ENCODE assay signal across 34 cellular contexts in the genomic region with DNA sequence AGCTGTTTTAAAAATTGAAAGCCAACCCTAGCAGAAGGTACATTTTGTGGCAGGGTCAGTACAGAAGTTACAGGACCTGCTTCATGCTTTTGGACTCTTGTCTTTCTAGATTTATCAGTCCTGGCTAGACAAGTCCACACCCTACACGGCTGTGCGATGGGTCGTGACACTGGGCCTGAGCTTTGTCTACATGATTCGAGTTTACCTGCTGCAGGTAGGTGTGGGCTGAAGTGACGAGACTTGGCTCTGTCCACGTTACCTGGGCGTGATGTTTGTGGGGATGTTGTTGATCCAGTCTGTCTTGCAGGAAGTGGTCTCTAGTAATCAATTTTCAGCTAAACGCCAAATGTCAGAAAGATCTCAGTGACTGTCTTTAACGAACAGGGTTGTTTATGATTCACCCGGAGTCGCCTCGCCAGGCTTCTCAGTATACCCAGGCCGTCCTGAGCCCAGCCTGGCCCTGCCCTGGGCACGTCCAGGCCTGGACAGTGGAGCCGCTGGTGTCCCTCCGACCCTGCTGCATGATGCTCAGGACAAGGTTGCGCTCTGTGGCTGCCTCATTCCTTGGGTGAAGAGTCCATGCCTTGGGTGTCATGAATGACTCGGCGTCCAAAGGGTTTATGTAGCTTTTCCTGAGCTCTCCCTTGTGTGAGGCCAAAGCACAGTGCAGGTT. TPM values are rescaled to one million over a fixed set of nuclear protein-coding genes. Genes with fewer than 3 reads are reported as not detected.
DNase-seq lines count a peak whose midpoint lies in the region; ATAC-seq, FAIRE-seq and TF ChIP-seq lines count a peak whose summit lies in the region.
"Had no signal": no experiment of that assay in that cellular context is flagged by ENCODE, and none has a peak within 500 bp of the region (broad histone marks: within the 10 kb centered on the region; RNA-seq: fewer than 3 reads in every experiment).

No MANE protein-coding gene starts in this region.

- ATAC-seq in GM12878 (no peak), GM21367 (IDR thresholded peaks at IDR 0.05; ENCODE audit: unreplicated experiment) (no peak)
- no peak for ATAC-seq in naive thymus-derived CD4-positive, alpha-beta T cell
- ATAC-seq: A549; activated CD4-positive, CD25-positive, alpha-beta regulatory T cell treated with anti-CD3 and anti-CD28 coated beads, Interleukin-2, amount 50 U/mL, for 24 hours; heart right ventricle; left ventricle myocardium superior; natural killer cell; Right ventricle myocardium inferior; stimulated activated memory B cell treated with anti-CD40 and anti-IgM and Interleukin-4, amounts not matched to agents 10 μg/mL and 1 μg/mL and 100 μg/mL, for 72 hours had no signal

- no peak overlapping the region for H3K4me3 Mint-ChIP-seq in activated naive CD4-positive, alpha-beta T cell treated with anti-CD3 and anti-CD28 coated beads, Interleukin-2, amount 50 U/mL, for 24 hours
- H3K4me3 Mint-ChIP-seq in activated naive CD4-positive, alpha-beta T cell treated with anti-CD3 and anti-CD28 coated beads, Interleukin-2, amount 10 ng/mL, durations not matched to agents 7 days and 5 days: no peak overlapping the region
- no peak overlapping the region for H3K4me3 Mint-ChIP-seq in naive thymus-derived CD4-positive, alpha-beta T cell
- no peak overlapping the region for H3K4me3 Mint-ChIP-seq in activated CD4-positive, alpha-beta memory T cell treated with anti-CD3 and anti-CD28 coated beads for 36 hours
- H3K4me3 Mint-ChIP-seq: central memory CD8-positive, alpha-beta T cell; endodermal cell; mesothelial cell of epicardium; natural killer cell; stimulated activated memory B cell treated with anti-CD40 and anti-IgM and Interleukin-4, amounts not matched to agents 10 μg/mL and 1 μg/mL and 100 μg/mL, for 72 hours had no signal

- in situ Hi-C loops in GM12878 (cut with MboI) (no loop called here), GM23248 (cut with MboI) (no loop called here)

- H3K36me3 ChIP-seq in GM12878 (ENCODE audit: control insufficient read depth in 2 of 2, insufficient read depth in 2 of 2, low read length in 1 of 2): peaks cover 15 to 29% of the 10 kb centered on the region in 2 experiments
- H3K36me3 ChIP-seq in naive thymus-derived CD4-positive, alpha-beta T cell (ENCODE audit: control insufficient read depth in 2 of 3, insufficient read depth in 3 of 3, low read length in 3 of 3): peaks cover 12 to 82% (median 25%) of the 10 kb centered on the region in 3 experiments
- peaks cover 27% of the 10 kb centered on the region; the same call in 1 of the 2 replicates for H3K36me3 ChIP-seq in GM23248 (ENCODE audit: low read depth)

- H2AFZ ChIP-seq in GM12878 (ENCODE audit: control insufficient read depth, low read depth, low read length) (no peak overlapping the region), GM23248 (no peak overlapping the region)
- H2AFZ ChIP-seq: PC-9 had no signal

- peaks cover 9% of the 10 kb centered on the region for H3K4me1 ChIP-seq in GM12878 (ENCODE audit: control insufficient read depth, insufficient read depth, low read length)
- peaks cover 23 to 27% of the 10 kb centered on the region in 2 donors for H3K4me1 ChIP-seq in naive thymus-derived CD4-positive, alpha-beta T cell (ENCODE audit: control insufficient read depth in 2 of 2, insufficient read depth in 2 of 2, low read length in 2 of 2)
- peaks cover 11% of the 10 kb centered on the region for H3K4me1 ChIP-seq in GM23248 (ENCODE audit: insufficient read depth)

- no peaks in the 10 kb centered on the region for H3K27me3 ChIP-seq in GM12878 (replicated peaks in 1 of 2; ENCODE audit: control insufficient read depth in 2 of 2, insufficient read depth in 2 of 2, low read length in 1 of 2)
- H3K27me3 ChIP-seq in naive thymus-derived CD4-positive, alpha-beta T cell (ENCODE audit: control insufficient read depth in 2 of 2, insufficient read depth in 2 of 2, low read length in 2 of 2): no peaks in the 10 kb centered on the region
- no peaks in the 10 kb centered on the region for H3K27me3 ChIP-seq in GM23248 (replicated peaks; ENCODE audit: insufficient read depth)
- H3K27me3 ChIP-seq: heart right ventricle had no signal

- no peak overlapping the region for H3K27ac ChIP-seq in GM12878 (ENCODE audit: control insufficient read depth, insufficient read depth)
- H3K27ac ChIP-seq in naive thymus-derived CD4-positive, alpha-beta T cell (ENCODE audit: low read depth, low read length): peak overlapping the region; percentile 36
- H3K27ac ChIP-seq in coronary artery: no peak overlapping the region
- no peak overlapping the region for H3K27ac ChIP-seq in GM23248
- H3K27ac ChIP-seq: A549, heart right ventricle, KMS-11, PC-9 had no signal

- peaks cover 14% of the 10 kb centered on the region for H3F3A ChIP-seq in GM23248 (ENCODE audit: insufficient read depth)

- RAD21 ChIA-PET in GM12878 (lab: Charles Lee; ENCODE audit: unreplicated experiment): no interaction called here

- no peaks in the 10 kb centered on the region for H3K9me3 ChIP-seq in GM12878 (replicated peaks; ENCODE audit: control insufficient read depth, insufficient read depth, low read length)
- no peaks in the 10 kb centered on the region for H3K9me3 ChIP-seq in naive thymus-derived CD4-positive, alpha-beta T cell (ENCODE audit: control insufficient read depth in 2 of 3, low read length in 3 of 3)
- H3K9me3 ChIP-seq in GM23248 (ENCODE audit: low read depth): no peaks in the 10 kb centered on the region
- H3K9me3 ChIP-seq: A549, heart right ventricle, SK-N-SH had no signal

- DNase-seq in activated naive CD4-positive, alpha-beta T cell treated with anti-CD3 and anti-CD28 coated beads, Interleukin-2, amount 10 ng/mL, durations not matched to agents 7 days and 5 days: no peak
- DNase-seq in GM12878 (ENCODE audit: low read depth, low spot score) (no peak), coronary artery (ENCODE audit: low spot score) (no peak), GM23248 (no peak)
- DNase-seq in naive thymus-derived CD4-positive, alpha-beta T cell: no peak
- DNase-seq in activated CD4-positive, alpha-beta memory T cell treated with anti-CD3 and anti-CD28 coated beads for 36 hours: no peak
- DNase-seq: activated CD4-positive, alpha-beta T cell treated with anti-CD3 and anti-CD28 coated beads, Interleukin-2, amount 50 U/mL, for 4 hours; activated CD8-positive, alpha-beta memory T cell treated with anti-CD3 and anti-CD28 coated beads, Interleukin-2, amount 50 U/mL, for 4 hours; CD8-positive, alpha-beta memory T cell; dermis blood vessel endothelial cell; endodermal cell; heart right ventricle; left ventricle myocardium superior; natural killer cell; NCI-H2029 treated with DMSO at 0.1 percent for 48 hours; NCI-H2227 treated with DMSO at 0.1 percent for 48 hours; NCI-H526; NK-92 treated with Interleukin-12 subunit alpha and Interleukin-12 subunit beta, amount 100 ng/mL, for 24 hours; SK-N-SH had no signal

- no peaks in the 10 kb centered on the region for H3K9me2 ChIP-seq in GM23248 (ENCODE audit: insufficient read depth)
- H3K9me2 ChIP-seq: SK-N-SH had no signal

- FAIRE-seq in GM12878 (lab: Jason Lieb, UNC): no peak
- FAIRE-seq: A549, frontal cortex, GM18507, H54, keratinocyte had no signal

- TF ChIP-seq RAD21 in GM12878 (IDR thresholded peaks at IDR 0.05; ENCODE audit: insufficient read depth, low read depth, low read length): no peak

- peaks cover 10% of the 10 kb centered on the region for H3K36me3 Mint-ChIP-seq in activated naive CD4-positive, alpha-beta T cell treated with anti-CD3 and anti-CD28 coated beads, Interleukin-2, amount 50 U/mL, for 24 hours
- H3K36me3 Mint-ChIP-seq in activated naive CD4-positive, alpha-beta T cell treated with anti-CD3 and anti-CD28 coated beads, Interleukin-2, amount 10 ng/mL, durations not matched to agents 7 days and 5 days: peaks cover 67% of the 10 kb centered on the region
- peaks cover 4 to 50% (median 16%) of the 10 kb centered on the region in 5 donors for H3K36me3 Mint-ChIP-seq in naive thymus-derived CD4-positive, alpha-beta T cell
- peaks cover 58% of the 10 kb centered on the region for H3K36me3 Mint-ChIP-seq in activated CD4-positive, alpha-beta memory T cell treated with anti-CD3 and anti-CD28 coated beads for 36 hours
- H3K36me3 Mint-ChIP-seq: natural killer cell had no signal

- H3K4me3 ChIP-seq in GM12878 (no peak overlapping the region), coronary artery (no peak overlapping the region), GM23248 (no peak overlapping the region)
- no peak overlapping the region for H3K4me3 ChIP-seq in naive thymus-derived CD4-positive, alpha-beta T cell (ENCODE audit: low read length)
- H3K4me3 ChIP-seq: A549, heart right ventricle, PC-9 had no signal

- no peak for TF ChIP-seq EP300 in GM12878 (IDR thresholded peaks at IDR 0.05; ENCODE audit: borderline replicate concordance in 1 of 2, control insufficient read depth in 1 of 2, low read depth in 2 of 2, low read length in 2 of 2)

- BruUV-seq in GM12878 (replicated peaks; lab: Mats Ljungman, UMichigan): no TSS peak

- H3K4me2 ChIP-seq in GM12878 (ENCODE audit: control insufficient read depth, insufficient read depth) (no peak overlapping the region), GM23248 (ENCODE audit: unreplicated experiment) (no peak overlapping the region)
- H3K4me2 ChIP-seq: A549, KMS-11, PC-9, SK-N-SH had no signal

- H3K4me1 Mint-ChIP-seq in activated naive CD4-positive, alpha-beta T cell treated with anti-CD3 and anti-CD28 coated beads, Interleukin-2, amount 50 U/mL, for 24 hours: peaks cover 43% of the 10 kb centered on the region
- H3K4me1 Mint-ChIP-seq in activated naive CD4-positive, alpha-beta T cell treated with anti-CD3 and anti-CD28 coated beads, Interleukin-2, amount 10 ng/mL, durations not matched to agents 7 days and 5 days: peaks cover 43% of the 10 kb centered on the region
- peaks cover 23 to 59% (median 48%) of the 10 kb centered on the region in 7 donors for H3K4me1 Mint-ChIP-seq in naive thymus-derived CD4-positive, alpha-beta T cell
- peaks cover 33% of the 10 kb centered on the region for H3K4me1 Mint-ChIP-seq in activated CD4-positive, alpha-beta memory T cell treated with anti-CD3 and anti-CD28 coated beads for 36 hours (ENCODE audit: low read depth)

- H3K27ac Mint-ChIP-seq in activated naive CD4-positive, alpha-beta T cell treated with anti-CD3 and anti-CD28 coated beads, Interleukin-2, amount 50 U/mL, for 24 hours: peak overlapping the region; percentile 73
- H3K27ac Mint-ChIP-seq in activated naive CD4-positive, alpha-beta T cell treated with anti-CD3 and anti-CD28 coated beads, Interleukin-2, amount 10 ng/mL, durations not matched to agents 7 days and 5 days: no peak overlapping the region
- H3K27ac Mint-ChIP-seq in naive thymus-derived CD4-positive, alpha-beta T cell: peak overlapping the region in 1 of 9 donors; percentile 36
- H3K27ac Mint-ChIP-seq in activated CD4-positive, alpha-beta memory T cell treated with anti-CD3 and anti-CD28 coated beads for 36 hours: no peak overlapping the region
- H3K27ac Mint-ChIP-seq: activated T-helper 2 cell treated with anti-CD3 and anti-CD28 coated beads, Interferon-gamma antibody, Interleukin-2, Interleukin-4, amounts not matched to agents 10 μg/mL and 5 μg/mL and 100 μg/mL, durations not matched to agents 14 hours and 24 hours and 36 hours; endodermal cell; mesothelial cell of epicardium; stimulated activated memory B cell treated with anti-CD40 and anti-IgM and Interleukin-4, amounts not matched to agents 10 μg/mL and 1 μg/mL and 100 μg/mL, for 72 hours had no signal

- CTCF ChIA-PET in activated naive CD4-positive, alpha-beta T cell treated with anti-CD3 and anti-CD28 coated beads, Interleukin-2, amount 10 ng/mL, durations not matched to agents 7 days and 5 days (lab: Charles Lee): no interaction called here
- CTCF ChIA-PET in GM12878 (lab: Yijun Ruan, JAX): interaction anchor here (1.1 kb wide), 1 partner anchor 202 kb away, joined by 4 read pairs; a partner anchor contains a TSS
- CTCF ChIA-PET in naive thymus-derived CD4-positive, alpha-beta T cell (lab: Charles Lee): interaction anchor here (1.3 kb wide), 1 partner anchor 202 kb away, joined by 3 read pairs; a partner anchor contains a TSS
- CTCF ChIA-PET in activated CD4-positive, alpha-beta memory T cell treated with anti-CD3 and anti-CD28 coated beads for 36 hours (lab: Charles Lee): no interaction called here

- no peaks in the 10 kb centered on the region for H3K27me3 Mint-ChIP-seq in activated naive CD4-positive, alpha-beta T cell treated with anti-CD3 and anti-CD28 coated beads, Interleukin-2, amount 50 U/mL, for 24 hours
- H3K27me3 Mint-ChIP-seq in activated naive CD4-positive, alpha-beta T cell treated with anti-CD3 and anti-CD28 coated beads, Interleukin-2, amount 10 ng/mL, durations not matched to agents 7 days and 5 days: no peaks in the 10 kb centered on the region
- H3K27me3 Mint-ChIP-seq in naive thymus-derived CD4-positive, alpha-beta T cell: no peaks in the 10 kb centered on the region
- no peaks in the 10 kb centered on the region for H3K27me3 Mint-ChIP-seq in activated CD4-positive, alpha-beta memory T cell treated with anti-CD3 and anti-CD28 coated beads for 36 hours
- H3K27me3 Mint-ChIP-seq: CD8-positive, alpha-beta memory T cell; central memory CD8-positive, alpha-beta T cell; stimulated activated memory B cell treated with anti-CD40 and anti-IgM and Interleukin-4, amounts not matched to agents 10 μg/mL and 1 μg/mL and 100 μg/mL, for 72 hours had no signal

- no peaks in the 10 kb centered on the region for H3K9me3 Mint-ChIP-seq in activated naive CD4-positive, alpha-beta T cell treated with anti-CD3 and anti-CD28 coated beads, Interleukin-2, amount 50 U/mL, for 24 hours
- peaks cover 3% of the 10 kb centered on the region for H3K9me3 Mint-ChIP-seq in activated naive CD4-positive, alpha-beta T cell treated with anti-CD3 and anti-CD28 coated beads, Interleukin-2, amount 10 ng/mL, durations not matched to agents 7 days and 5 days
- H3K9me3 Mint-ChIP-seq in naive thymus-derived CD4-positive, alpha-beta T cell: no peaks in the 10 kb centered on the region
- H3K9me3 Mint-ChIP-seq in activated CD4-positive, alpha-beta memory T cell treated with anti-CD3 and anti-CD28 coated beads for 36 hours: no peaks in the 10 kb centered on the region
- H3K9me3 Mint-ChIP-seq: activated T-helper 2 cell treated with anti-CD3 and anti-CD28 coated beads, Interferon-gamma antibody, Interleukin-2, Interleukin-4, amounts not matched to agents 10 μg/mL and 5 μg/mL and 100 μg/mL, durations not matched to agents 14 hours and 24 hours and 36 hours; CD8-positive, alpha-beta memory T cell; central memory CD8-positive, alpha-beta T cell; endodermal cell; mesothelial cell of epicardium; natural killer cell; stimulated activated memory B cell treated with anti-CD40 and anti-IgM and Interleukin-4, amounts not matched to agents 10 μg/mL and 1 μg/mL and 100 μg/mL, for 72 hours had no signal

- H3K9ac ChIP-seq in GM12878 (ENCODE audit: control insufficient read depth, insufficient read depth, low read length) (no peak overlapping the region), GM23248 (no peak overlapping the region)
- H3K9ac ChIP-seq: KMS-11, SK-N-SH had no signal

- SMC1A ChIA-PET in GM12878 (lab: Charles Lee; ENCODE audit: uncharacterized antibody, unreplicated experiment): no interaction called here

- intact Hi-C loops in GM12878 (cut with micrococcal nuclease; ENCODE audit: unreplicated experiment): no loop called here
- intact Hi-C loops in naive thymus-derived CD4-positive, alpha-beta T cell (cut with micrococcal nuclease): no loop called here
- intact Hi-C loops in activated CD4-positive, alpha-beta memory T cell treated with anti-CD3 and anti-CD28 coated beads for 36 hours (cut with micrococcal nuclease): no loop called here

- 97% methylated on average over 19 of the region's 19 CpGs for WGBS in GM12878 (ENCODE audit: insufficient coverage, insufficient replicate concordance, low lambda C conversion rate, missing lambda C conversion rate)
- 95% methylated on average over 19 of the region's 19 CpGs for WGBS in GM23248 (ENCODE audit: low coverage in 1 of 2, low lambda C conversion rate in 2 of 2, missing lambda C conversion rate in 2 of 2), 2 experiments

- H3K79me2 ChIP-seq in GM12878 (ENCODE audit: control insufficient read depth, insufficient read depth, low read length) (peaks cover 31% of the 10 kb centered on the region), GM23248 (ENCODE audit: insufficient read depth) (peaks cover 96% of the 10 kb centered on the region)

- TF ChIP-seq POLR2A in GM12878 (IDR thresholded peaks at IDR 0.05; ENCODE audit: low read depth, low read length): peak; percentile 56; the same call in 1 of the 2 replicates

- no peaks in the 10 kb centered on the region for H4K20me1 ChIP-seq in GM12878 (ENCODE audit: control insufficient read depth, insufficient read depth)
- no peaks in the 10 kb centered on the region for H4K20me1 ChIP-seq in GM23248 (ENCODE audit: insufficient read depth)

- POLR2A ChIA-PET in GM12878 (lab: Charles Lee): no interaction called here
- POLR2A ChIA-PET in naive thymus-derived CD4-positive, alpha-beta T cell (lab: Charles Lee): no interaction called here
- POLR2A ChIA-PET in activated CD4-positive, alpha-beta memory T cell treated with anti-CD3 and anti-CD28 coated beads for 36 hours (lab: Charles Lee): no interaction called here

- no peak for TF ChIP-seq CTCF in GM12878 (IDR thresholded peaks at IDR 0.05 in 2 of 3, conservative IDR thresholded peaks at IDR 0.05 in 1 of 3; ENCODE audit: control insufficient read depth in 2 of 3, extremely low read depth in 1 of 3, insufficient read depth in 1 of 3, low read depth in 3 of 3, low read length in 3 of 3)
- no peak for TF ChIP-seq CTCF in coronary artery (IDR thresholded peaks at IDR 0.05)

RNA-seq across cellular contexts. Expression of a gene that starts 5.5 kb away (rescaled TPM):
- 63.7 and 66.3 TPM in 2 replicates for total RNA-seq in GM12878 (2013; cell fraction: nucleolus; rRNA removed)
- total RNA-seq in GM12878 (2014; rRNA removed): 82.1 and 105 TPM in 2 replicates
- 80.8 and 84.8 TPM in 2 replicates for total RNA-seq in GM12878 (2014; rRNA removed; fragmentation: Illumina TruSeq; extraction: Trizol)
- 145 and 149 TPM in 2 replicates for total RNA-seq in GM12878 (2021)
- 26.0 TPM for polyA plus RNA-seq in GM12878 (2011; ENCODE audit: low read depth)
- polyA plus RNA-seq in GM12878 (2011; rRNA removed): 194 and 216 TPM in 2 replicates
- polyA plus RNA-seq in GM12878 (2011; cell fraction: cytosol; rRNA removed): 152 and 242 TPM in 2 replicates
- polyA plus RNA-seq in GM12878 (2011; cell fraction: nucleus; rRNA removed): 185 and 207 TPM in 2 replicates
- 81.4 and 94.1 TPM in 2 replicates for polyA plus RNA-seq in GM12878 (2012)
- polyA plus RNA-seq in GM12878 (2014; fragmentation: Illumina TruSeq; extraction: Trizol): 172 and 189 TPM in 2 replicates
- polyA plus RNA-seq in GM12878 (2014; fragmentation: Nextera tagmentation; extraction: Ambion mirVana): 10 to 100 TPM; 29.2 to 48.5 TPM
- polyA plus RNA-seq in GM12878 (2014; rRNA removed): 105 and 124 TPM in 2 replicates
- 100 to 1,000 TPM; 268 to 274 TPM for polyA plus RNA-seq in GM12878 (2016; fragmentation: Nextera tagmentation; extraction: Ambion mirVana)
- polyA minus RNA-seq in GM12878 (2011; rRNA and poly(A)+ RNA removed): 151 and 226 TPM in 2 replicates
- 29.3 and 33.4 TPM in 2 replicates for polyA minus RNA-seq in GM12878 (2011; cell fraction: cytosol; rRNA and poly(A)+ RNA removed)
- polyA minus RNA-seq in GM12878 (2011; cell fraction: nucleus; rRNA and poly(A)+ RNA removed): 18.0 and 21.5 TPM in 2 replicates
- 100 to 1,000 TPM in 3 of 5 experiments, 10 to 100 TPM in 2; 71.0 to 150 (median 136) TPM for total RNA-seq in naive thymus-derived CD4-positive, alpha-beta T cell
- polyA plus RNA-seq in naive thymus-derived CD4-positive, alpha-beta T cell: 100 to 1,000 TPM; 110 to 116 TPM
- total RNA-seq in activated CD4-positive, alpha-beta memory T cell treated with anti-CD3 and anti-CD28 coated beads for 36 hours: 100 to 1,000 TPM; 148 to 154 TPM
- 69.7 and 135 TPM in 2 replicates for total RNA-seq in GM23248 (2014; rRNA removed; shearing (Covaris generic))
- polyA plus RNA-seq in GM23248 (2016; fragmentation: Nextera tagmentation; extraction: Ambion mirVana): 328 and 331 TPM in 2 replicates

RNA-seq across cellular contexts. Expression of a gene that starts 5.8 kb away (rescaled TPM):
- 60.7 and 66.2 TPM in 2 replicates for total RNA-seq in GM12878 (2013; cell fraction: nucleolus; rRNA removed)
- 7.9 and 8.7 TPM in 2 replicates for total RNA-seq in GM12878 (2014; rRNA removed)
- 4.4 and 5.2 TPM in 2 replicates for total RNA-seq in GM12878 (2014; rRNA removed; fragmentation: Illumina TruSeq; extraction: Trizol)
- 5.8 and 7.4 TPM in 2 replicates for total RNA-seq in GM12878 (2021)
- polyA plus RNA-seq in GM12878 (2011; ENCODE audit: low read depth): 2.5 TPM
- 2.3 and 3.5 TPM in 2 replicates for polyA plus RNA-seq in GM12878 (2011; rRNA removed)
- polyA plus RNA-seq in GM12878 (2011; cell fraction: cytosol; rRNA removed): 3.2 and 3.6 TPM in 2 replicates
- polyA plus RNA-seq in GM12878 (2011; cell fraction: nucleus; rRNA removed): 8.8 and 10.2 TPM in 2 replicates
- 4.5 and 5.2 TPM in 2 replicates for polyA plus RNA-seq in GM12878 (2012)
- polyA plus RNA-seq in GM12878 (2014; fragmentation: Illumina TruSeq; extraction: Trizol): 1.7 and 2.0 TPM in 2 replicates
- 1 to 10 TPM in 1 of 2 experiments, under 1 TPM in 1; 0.76 to 1.8 TPM for polyA plus RNA-seq in GM12878 (2014; fragmentation: Nextera tagmentation; extraction: Ambion mirVana)
- polyA plus RNA-seq in GM12878 (2014; rRNA removed): 6.8 and 7.7 TPM in 2 replicates
- polyA plus RNA-seq in GM12878 (2016; fragmentation: Nextera tagmentation; extraction: Ambion mirVana): 1 to 10 TPM; 5.7 to 7.3 TPM
- 5.5 and 7.8 TPM in 2 replicates for polyA minus RNA-seq in GM12878 (2011; rRNA and poly(A)+ RNA removed)
- polyA minus RNA-seq in GM12878 (2011; cell fraction: cytosol; rRNA and poly(A)+ RNA removed): 1.9 and 2.1 TPM in 2 replicates
- polyA minus RNA-seq in GM12878 (2011; cell fraction: nucleus; rRNA and poly(A)+ RNA removed): 6.2 and 9.4 TPM in 2 replicates
- total RNA-seq in naive thymus-derived CD4-positive, alpha-beta T cell: 10 to 100 TPM in 3 of 5 experiments, 1 to 10 TPM in 2; 8.5 to 16.4 (median 11.2) TPM
- 1 to 10 TPM; 5.0 to 5.3 TPM for polyA plus RNA-seq in naive thymus-derived CD4-positive, alpha-beta T cell
- 1 to 10 TPM; 5.4 to 6.3 TPM for total RNA-seq in activated CD4-positive, alpha-beta memory T cell treated with anti-CD3 and anti-CD28 coated beads for 36 hours
- total RNA-seq in GM23248 (2014; rRNA removed; shearing (Covaris generic)): 6.3 and 8.8 TPM in 2 replicates
- 5.5 and 7.2 TPM in 2 replicates for polyA plus RNA-seq in GM23248 (2016; fragmentation: Nextera tagmentation; extraction: Ambion mirVana)

RNA-seq across cellular contexts. Expression of a gene that starts 15.2 kb away (rescaled TPM):
- total RNA-seq in GM12878 (2013; cell fraction: nucleolus; rRNA removed): 11.8 and 15.1 TPM in 2 replicates
- 23.7 and 24.9 TPM in 2 replicates for total RNA-seq in GM12878 (2014; rRNA removed)
- total RNA-seq in GM12878 (2014; rRNA removed; fragmentation: Illumina TruSeq; extraction: Trizol): 7.4 TPM in 2 replicates
- total RNA-seq in GM12878 (2021): 16.4 and 16.8 TPM in 2 replicates
- polyA plus RNA-seq in GM12878 (2011; ENCODE audit: low read depth): 4.1 TPM
- polyA plus RNA-seq in GM12878 (2011; rRNA removed): 4.3 and 6.1 TPM in 2 replicates
- polyA plus RNA-seq in GM12878 (2011; cell fraction: cytosol; rRNA removed): 8.3 and 11.2 TPM in 2 replicates
- polyA plus RNA-seq in GM12878 (2011; cell fraction: nucleus; rRNA removed): 21.3 and 22.1 TPM in 2 replicates
- polyA plus RNA-seq in GM12878 (2012): 10.0 and 13.2 TPM in 2 replicates
- polyA plus RNA-seq in GM12878 (2014; fragmentation: Illumina TruSeq; extraction: Trizol): 3.8 and 5.6 TPM in 2 replicates
- polyA plus RNA-seq in GM12878 (2014; fragmentation: Nextera tagmentation; extraction: Ambion mirVana): under 1 TPM in 1 of 2 experiments, not detected in 1; 0.24 TPM
- polyA plus RNA-seq in GM12878 (2014; rRNA removed): 19.4 and 20.8 TPM in 2 replicates
- polyA plus RNA-seq in GM12878 (2016; fragmentation: Nextera tagmentation; extraction: Ambion mirVana): 10 to 100 TPM; 18.9 to 19.7 TPM
- 3.0 and 5.2 TPM in 2 replicates for polyA minus RNA-seq in GM12878 (2011; rRNA and poly(A)+ RNA removed)
- polyA minus RNA-seq in GM12878 (2011; cell fraction: cytosol; rRNA and poly(A)+ RNA removed): 2.9 and 3.4 TPM in 2 replicates
- polyA minus RNA-seq in GM12878 (2011; cell fraction: nucleus; rRNA and poly(A)+ RNA removed): 3.9 and 5.9 TPM in 2 replicates
- total RNA-seq in naive thymus-derived CD4-positive, alpha-beta T cell: 10 to 100 TPM in 4 of 5 experiments, 1 to 10 TPM in 1; 8.7 to 14.9 (median 12.3) TPM
- polyA plus RNA-seq in naive thymus-derived CD4-positive, alpha-beta T cell: 10 to 100 TPM in 1 of 2 donors, 1 to 10 TPM in 1; 9.1 to 10.4 TPM
- total RNA-seq in activated CD4-positive, alpha-beta memory T cell treated with anti-CD3 and anti-CD28 coated beads for 36 hours: 10 to 100 TPM; 14.8 to 15.4 TPM
- 51.3 and 59.1 TPM in 2 replicates for total RNA-seq in GM23248 (2014; rRNA removed; shearing (Covaris generic))
- polyA plus RNA-seq in GM23248 (2016; fragmentation: Nextera tagmentation; extraction: Ambion mirVana): 24.7 and 29.1 TPM in 2 replicates

Comparison
In these comparisons a context has a peak if more than half of its experiments do, and no peak if none do; other contexts are left out.
1. CTCF ChIA-PET loops: an anchor here in GM12878 (1.1 kb wide) and naive thymus-derived CD4-positive, alpha-beta T cell (1.3 kb wide); none called in activated naive CD4-positive, alpha-beta T cell treated with anti-CD3 and anti-CD28 coated beads, Interleukin-2, amount 10 ng/mL, durations not matched to agents 7 days and 5 days and activated CD4-positive, alpha-beta memory T cell treated with anti-CD3 and anti-CD28 coated beads for 36 hours.